Comparison of ENCODE assay signal across 8 cellular contexts in the genomic region with DNA sequence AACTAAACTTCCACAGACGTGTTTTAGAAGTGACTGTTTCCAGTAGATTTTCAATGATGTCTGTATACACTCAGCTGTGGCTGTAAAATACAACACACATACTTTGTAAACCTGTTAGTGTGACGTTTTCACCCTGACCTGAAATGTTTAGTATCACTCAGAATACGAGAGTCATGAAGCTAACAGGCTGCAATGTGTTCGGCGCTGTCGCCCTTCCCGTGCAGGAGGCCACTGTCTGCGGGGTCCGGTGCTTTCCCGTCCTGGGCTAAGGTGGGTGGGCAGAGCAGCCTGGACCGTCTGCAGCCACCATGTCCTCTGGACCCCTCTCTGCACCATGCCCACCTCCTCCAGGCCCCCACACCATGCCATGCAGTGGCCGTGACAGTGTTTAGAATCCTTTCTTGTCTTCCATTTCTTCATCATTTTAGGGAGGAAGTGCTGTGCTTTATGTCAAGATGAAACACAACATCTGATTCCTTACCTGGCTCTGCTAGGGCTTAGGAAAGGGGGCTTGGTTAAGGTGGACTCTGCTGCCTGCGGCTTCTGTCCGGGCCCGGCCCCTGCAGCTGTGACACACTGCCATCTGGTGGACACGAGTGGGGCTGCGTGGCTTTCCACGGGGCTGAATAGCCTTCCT. TPM values are rescaled to one million over a fixed set of nuclear protein-coding genes. Genes with fewer than 3 reads are reported as not detected.
A peak's percentile ranks its signal among the peaks of the same experiment; 100 is the strongest.
DNase-seq lines count a peak whose midpoint lies in the region; ATAC-seq and TF ChIP-seq lines count a peak whose summit lies in the region.

No MANE protein-coding gene starts in this region.

- DNase-seq in EH (ENCODE audit: low read depth) = peak; percentile 65
- peak; percentile 49 for DNase-seq in RPMI7951 (ENCODE audit: low read depth)
- DNase-seq in activated T-helper 2 cell treated with anti-CD3 and anti-CD28 coated beads, Interferon-gamma antibody, Interleukin-2, Interleukin-4, amounts not matched to agents 10 μg/mL and 5 μg/mL and 100 μg/mL, durations not matched to agents 14 hours and 24 hours and 36 hours (ENCODE audit: low spot score) = peak; percentile 53
- DNase-seq in fibroblast of pulmonary artery (ENCODE audit: low read depth) = peak; percentile 72
- DNase-seq in occipital lobe (lab: John Stamatoyannopoulos, UW) = peak; percentile 49
- DNase-seq in substantia nigra (lab: John Stamatoyannopoulos, UW) = peak in 48 of 49 donors; percentile 3 to 83 (median 60)

- H3K27ac ChIP-seq in substantia nigra (ENCODE audit: low read depth, low read length, poor library complexity, severe bottlenecking) = no peak overlapping the region

- no peaks in the 10 kb centered on the region for H3K9me3 Mint-ChIP-seq in activated T-helper 2 cell treated with anti-CD3 and anti-CD28 coated beads, Interferon-gamma antibody, Interleukin-2, Interleukin-4, amounts not matched to agents 10 μg/mL and 5 μg/mL and 100 μg/mL, durations not matched to agents 14 hours and 24 hours and 36 hours

- no peaks in the 10 kb centered on the region for H3K27me3 Mint-ChIP-seq in activated T-helper 2 cell treated with anti-CD3 and anti-CD28 coated beads, Interferon-gamma antibody, Interleukin-2, Interleukin-4, amounts not matched to agents 10 μg/mL and 5 μg/mL and 100 μg/mL, durations not matched to agents 14 hours and 24 hours and 36 hours (ENCODE audit: low read depth)

- peaks cover 55% of the 10 kb centered on the region for H3K36me3 Mint-ChIP-seq in activated T-helper 2 cell treated with anti-CD3 and anti-CD28 coated beads, Interferon-gamma antibody, Interleukin-2, Interleukin-4, amounts not matched to agents 10 μg/mL and 5 μg/mL and 100 μg/mL, durations not matched to agents 14 hours and 24 hours and 36 hours (ENCODE audit: low read depth)

- H3K4me3 ChIP-seq in fibroblast of pulmonary artery (replicated peaks; ENCODE audit: low read depth, low read length) = no peak overlapping the region

- H3K27ac Mint-ChIP-seq in activated T-helper 2 cell treated with anti-CD3 and anti-CD28 coated beads, Interferon-gamma antibody, Interleukin-2, Interleukin-4, amounts not matched to agents 10 μg/mL and 5 μg/mL and 100 μg/mL, durations not matched to agents 14 hours and 24 hours and 36 hours = peak overlapping the region; percentile 68

- intact Hi-C loops in activated T-helper 2 cell treated with anti-CD3 and anti-CD28 coated beads, Interferon-gamma antibody, Interleukin-2, Interleukin-4, amounts not matched to agents 10 μg/mL and 5 μg/mL and 100 μg/mL, durations not matched to agents 14 hours and 24 hours and 36 hours (cut with micrococcal nuclease) = loop anchor here (1.0 to 2.0 kb wide), 4 partner anchors 14 to 164 kb away; no protein-coding TSS in a partner anchor

- H3K4me3 Mint-ChIP-seq in activated T-helper 2 cell treated with anti-CD3 and anti-CD28 coated beads, Interferon-gamma antibody, Interleukin-2, Interleukin-4, amounts not matched to agents 10 μg/mL and 5 μg/mL and 100 μg/mL, durations not matched to agents 14 hours and 24 hours and 36 hours (ENCODE audit: low read depth) = no peak overlapping the region

- ATAC-seq in HG03159 (IDR thresholded peaks at IDR 0.05; ENCODE audit: unreplicated experiment) (peak; percentile 64), HG02870 (IDR thresholded peaks at IDR 0.05; ENCODE audit: unreplicated experiment) (no peak)

- H3K4me1 Mint-ChIP-seq in activated T-helper 2 cell treated with anti-CD3 and anti-CD28 coated beads, Interferon-gamma antibody, Interleukin-2, Interleukin-4, amounts not matched to agents 10 μg/mL and 5 μg/mL and 100 μg/mL, durations not matched to agents 14 hours and 24 hours and 36 hours (ENCODE audit: low read depth) = peaks cover 14% of the 10 kb centered on the region

- peak; percentile 98 for TF ChIP-seq CTCF in fibroblast of pulmonary artery (IDR thresholded peaks at IDR 0.05; ENCODE audit: low read length, missing control alignments)

RNA-seq across cellular contexts. Expression of gene RBM44, which starts 53.8 kb away (rescaled TPM):
- 0.88 and 1.7 TPM in 2 replicates for total RNA-seq in RPMI7951 (2014; rRNA removed; shearing (Covaris generic))
- 0.92 and 1.0 TPM in 2 replicates for total RNA-seq in activated T-helper 2 cell treated with anti-CD3 and anti-CD28 coated beads, Interferon-gamma antibody, Interleukin-2, Interleukin-4, amounts not matched to agents 10 μg/mL and 5 μg/mL and 100 μg/mL, durations not matched to agents 14 hours and 24 hours and 36 hours
- 5.1 TPM for total RNA-seq in occipital lobe
